ENCODE assay signal across 10 cellular contexts in the genomic region with DNA sequence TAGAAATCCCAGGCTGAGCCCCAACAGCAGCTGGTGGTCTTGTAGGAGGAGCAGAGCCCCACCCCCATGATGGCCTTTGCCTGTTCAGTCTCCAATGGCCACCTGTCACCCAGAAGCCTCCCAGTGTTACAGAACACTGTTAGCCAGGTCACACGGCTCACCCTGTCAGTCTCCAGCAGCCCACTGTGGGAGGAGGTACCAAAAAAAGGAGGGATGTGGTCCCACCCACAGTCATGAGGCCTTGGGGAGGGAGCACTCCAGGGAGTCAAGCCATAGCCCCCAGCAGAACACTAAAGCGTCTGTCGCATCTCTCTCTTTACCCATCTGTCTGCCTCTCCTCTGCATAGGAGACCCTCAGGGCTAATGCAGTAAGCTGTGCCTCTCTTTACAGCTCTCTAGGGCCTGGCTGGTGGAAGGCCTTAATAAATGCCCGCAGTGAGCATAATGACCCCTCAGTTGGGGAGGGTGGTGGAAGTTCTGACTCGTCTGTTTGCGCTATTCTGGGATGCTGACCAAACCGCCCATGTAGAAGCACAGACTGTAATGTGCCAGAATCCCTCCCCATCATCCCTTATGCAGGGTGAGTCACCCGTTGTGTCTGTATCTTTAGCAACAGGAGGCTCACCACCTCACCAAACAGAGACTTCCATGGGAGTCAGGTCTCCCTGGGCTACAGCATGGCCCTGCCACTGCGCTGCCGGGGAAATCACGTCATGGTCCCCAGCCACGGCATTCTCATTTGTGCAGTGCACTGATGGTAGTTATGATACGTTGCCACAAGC. TPM values are rescaled to one million over a fixed set of nuclear protein-coding genes. Genes with fewer than 3 reads are reported as not detected.
DNase-seq lines count a peak whose midpoint lies in the region; ATAC-seq, FAIRE-seq and TF ChIP-seq lines count a peak whose summit lies in the region.
"Had no signal": no experiment of that assay in that cellular context is flagged by ENCODE, and none has a peak within 500 bp of the region (broad histone marks: within the 10 kb centered on the region; RNA-seq: fewer than 3 reads in every experiment).

No MANE protein-coding gene starts in this region.

- peaks cover 23% of the 10 kb centered on the region for H3K36me3 Mint-ChIP-seq in HFFc6 (ENCODE audit: low read depth)

- peak; percentile 98 for DNase-seq in HFFc6
- DNase-seq in brain pericyte (ENCODE audit: low read depth, low spot score): peak; percentile 79
- peak; percentile 90 for DNase-seq in islet precursor cell
- DNase-seq in D721Med (ENCODE audit: insufficient read length, low spot score): no peak
- no peak for DNase-seq in effector memory CD4-positive, alpha-beta T cell
- DNase-seq: activated naive CD4-positive, alpha-beta T cell treated with anti-CD3 and anti-CD28 coated beads for 36 hours had no signal

- no peaks in the 10 kb centered on the region; the same call in 1 of the 2 replicates for H3K27me3 Mint-ChIP-seq in HFFc6 (ENCODE audit: insufficient read depth)

- H3K4me1 Mint-ChIP-seq in HFFc6 (ENCODE audit: low read depth): peaks cover 60% of the 10 kb centered on the region

- ATAC-seq in HG03139 (IDR thresholded peaks at IDR 0.05; ENCODE audit: unreplicated experiment) (no peak), HG03378 (IDR thresholded peaks at IDR 0.05; ENCODE audit: unreplicated experiment) (no peak)

- H3K4me1 ChIP-seq in stomach smooth muscle (ENCODE audit: control insufficient read depth, insufficient read depth, low read length): peaks cover 43% of the 10 kb centered on the region
- no peaks in the 10 kb centered on the region for H3K4me1 ChIP-seq in effector memory CD4-positive, alpha-beta T cell (ENCODE audit: control insufficient read depth, insufficient read depth, low read length, poor library complexity, severe bottlenecking)
- H3K4me1 ChIP-seq: prostate gland had no signal

- H3K27ac ChIP-seq in stomach smooth muscle (ENCODE audit: low read length): peak overlapping the region; percentile 94
- H3K27ac ChIP-seq in effector memory CD4-positive, alpha-beta T cell (ENCODE audit: insufficient read depth, low read length, poor library complexity, severe bottlenecking): no peak overlapping the region
- H3K27ac ChIP-seq: prostate gland had no signal

- H3K27ac Mint-ChIP-seq in HFFc6: peak overlapping the region; percentile 98
- H3K27ac Mint-ChIP-seq: activated naive CD4-positive, alpha-beta T cell treated with anti-CD3 and anti-CD28 coated beads for 36 hours had no signal

- H3K9ac ChIP-seq in stomach smooth muscle (ENCODE audit: low read length in 2 of 2): peak overlapping the region; percentile 65 to 74

- H3K36me3 ChIP-seq in stomach smooth muscle (ENCODE audit: control insufficient read depth in 2 of 2, insufficient read depth in 2 of 2, low read length in 2 of 2): no peaks in the 10 kb centered on the region
- H3K36me3 ChIP-seq in effector memory CD4-positive, alpha-beta T cell (ENCODE audit: control insufficient read depth, insufficient read depth, low read length): no peaks in the 10 kb centered on the region
- H3K36me3 ChIP-seq: prostate gland had no signal

- no peaks in the 10 kb centered on the region for H3K27me3 ChIP-seq in stomach smooth muscle (ENCODE audit: control insufficient read depth in 1 of 2, insufficient read depth in 2 of 2, low read length in 2 of 2)
- no peaks in the 10 kb centered on the region for H3K27me3 ChIP-seq in effector memory CD4-positive, alpha-beta T cell (replicated peaks; ENCODE audit: control insufficient read depth, insufficient read depth, low read length, poor library complexity, severe bottlenecking)

- H3K4me3 Mint-ChIP-seq in HFFc6: peak overlapping the region; percentile 58
- H3K4me3 Mint-ChIP-seq: activated naive CD4-positive, alpha-beta T cell treated with anti-CD3 and anti-CD28 coated beads for 36 hours had no signal

- H3K9me3 Mint-ChIP-seq in HFFc6: no peaks in the 10 kb centered on the region
- H3K9me3 Mint-ChIP-seq: activated naive CD4-positive, alpha-beta T cell treated with anti-CD3 and anti-CD28 coated beads for 36 hours had no signal

- no peak for TF ChIP-seq CTCF in HFFc6 (IDR thresholded peaks at IDR 0.05)
- TF ChIP-seq CTCF in D721Med (IDR thresholded peaks at IDR 0.05; ENCODE audit: insufficient read depth, missing control alignments): no peak

- H3K4me3 ChIP-seq in stomach smooth muscle (ENCODE audit: low read length in 2 of 2): peak overlapping the region; percentile 6 to 57
- H3K4me3 ChIP-seq in effector memory CD4-positive, alpha-beta T cell (ENCODE audit: insufficient read depth, low read depth, low read length, poor library complexity, severe bottlenecking): no peak overlapping the region
- H3K4me3 ChIP-seq: prostate gland had no signal

- FAIRE-seq in D721Med (lab: Jason Lieb, UNC): no peak

- no peaks in the 10 kb centered on the region for H3K9me3 ChIP-seq in stomach smooth muscle (ENCODE audit: control insufficient read depth in 2 of 2, low read length in 2 of 2)
- H3K9me3 ChIP-seq in effector memory CD4-positive, alpha-beta T cell (ENCODE audit: control insufficient read depth, low read length): no peaks in the 10 kb centered on the region
- H3K9me3 ChIP-seq: prostate gland had no signal

RNA-seq across cellular contexts. Expression of gene C14orf132, which starts 14.6 kb away (rescaled TPM):
- 10 to 100 TPM; 21.5 to 33.1 (median 27.1) TPM for total RNA-seq in HFFc6 (2021; fragmentation: NEBNext Ultra II Directional; extraction: Animal tissue kit (Norgen Biotek cat#: 25700))

Comparison
In these comparisons a context has a peak if more than half of its experiments do, and no peak if none do; other contexts are left out.
1. DNase-seq: peak in HFFc6 (single experiment), brain pericyte (single experiment) and islet precursor cell (single experiment); none in D721Med (single experiment) and effector memory CD4-positive, alpha-beta T cell (0 of 3).